ENCODE assay signal across 10 cellular contexts in the genomic region with DNA sequence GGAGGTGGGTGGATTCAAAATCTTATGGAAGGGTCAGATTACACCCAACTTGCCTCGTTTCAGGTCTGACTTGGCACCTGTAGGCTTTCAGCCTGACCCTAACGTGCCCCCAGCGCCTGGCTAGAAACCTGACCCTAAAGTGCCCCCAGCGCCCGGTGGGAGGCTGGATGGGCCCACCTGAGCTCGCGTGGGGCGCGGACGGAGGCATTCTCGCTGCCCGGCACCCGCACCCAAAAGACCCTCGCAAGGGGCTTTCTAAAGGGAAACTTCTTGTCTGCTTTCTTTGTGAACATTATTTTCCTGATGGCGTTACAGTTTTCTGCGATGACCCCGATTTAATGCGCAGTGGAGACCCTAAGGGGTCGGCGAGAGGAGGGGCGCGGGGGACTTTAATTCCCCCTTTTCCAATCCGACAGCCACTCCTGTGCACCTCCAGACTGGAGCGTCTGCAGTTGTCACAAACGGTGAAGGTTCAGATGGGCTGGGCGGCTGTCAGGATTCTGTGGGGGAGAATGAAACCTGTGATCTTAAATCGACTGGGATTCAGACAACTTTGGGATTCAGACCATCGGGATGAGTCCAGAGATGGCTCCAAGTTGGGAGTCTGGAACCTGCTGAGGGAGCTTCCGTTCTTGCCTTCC. TPM values are rescaled to one million over a fixed set of nuclear protein-coding genes. Genes with fewer than 3 reads are reported as not detected.
A peak's percentile ranks its signal among the peaks of the same experiment; 100 is the strongest.
DNase-seq lines count a peak whose midpoint lies in the region; ATAC-seq and TF ChIP-seq lines count a peak whose summit lies in the region.
"Had no signal": no experiment of that assay in that cellular context is flagged by ENCODE, and none has a peak within 500 bp of the region (broad histone marks: within the 10 kb centered on the region; RNA-seq: fewer than 3 reads in every experiment).

No MANE protein-coding gene starts in this region.

- H3K27me3 ChIP-seq in heart right ventricle (peaks cover 7 to 79% (median 65%) of the 10 kb centered on the region in 7 donors), WERI-Rb-1 (ENCODE audit: insufficient read depth, low read depth, severe bottlenecking) (peaks cover 40% of the 10 kb centered on the region), stomach smooth muscle (ENCODE audit: control insufficient read depth in 1 of 2, insufficient read depth in 2 of 2, low read length in 2 of 2) (peaks cover 54 to 64% of the 10 kb centered on the region in 2 donors)

- H3K9ac ChIP-seq in stomach smooth muscle (ENCODE audit: low read length in 2 of 2): no peak overlapping the region

- H3K9me3 ChIP-seq in heart right ventricle (no peaks in the 10 kb centered on the region), WERI-Rb-1 (ENCODE audit: severe bottlenecking) (no peaks in the 10 kb centered on the region), iPS-18c (ENCODE audit: control insufficient read depth, insufficient read depth, low read length) (no peaks in the 10 kb centered on the region), stomach smooth muscle (ENCODE audit: control insufficient read depth in 2 of 2, low read length in 2 of 2) (no peaks in the 10 kb centered on the region)
- H3K9me3 ChIP-seq: mucosa of descending colon had no signal

- TF ChIP-seq CTCF in heart right ventricle (IDR thresholded peaks at IDR 0.05) (no peak), WERI-Rb-1 (IDR thresholded peaks at IDR 0.05; ENCODE audit: low read depth, low read length) (no peak)

- intact Hi-C loops in heart right ventricle (cut with DNase I): loop anchor here in 7 of 10 donors (2.0 to 10.0 kb wide), 4 partner anchors 175 to 180 kb away; no protein-coding TSS in a partner anchor
- intact Hi-C loops in Right ventricle myocardium superior (cut with DNase I): loop anchor here (5.0 kb wide), 1 partner anchor 180 kb away; no protein-coding TSS in a partner anchor

- H3K4me3 ChIP-seq in heart right ventricle (peak overlapping the region in 7 of 10 donors; percentile 29 to 52 (median 47)), WERI-Rb-1 (ENCODE audit: low read depth, low read length) (peak overlapping the region; percentile 40), iPS-18c (ENCODE audit: insufficient read depth, low read depth, low read length) (peak overlapping the region; percentile 73), stomach smooth muscle (ENCODE audit: low read length in 2 of 2) (peak overlapping the region; percentile 46 to 55)
- H3K4me3 ChIP-seq: mucosa of descending colon had no signal

- H3K4me1 ChIP-seq in heart right ventricle (peaks cover 8 to 43% (median 32%) of the 10 kb centered on the region in 9 donors), stomach smooth muscle (ENCODE audit: control insufficient read depth, insufficient read depth, low read length) (peaks cover 26% of the 10 kb centered on the region)

- ATAC-seq in heart right ventricle (no peak), Right ventricle myocardium superior (ENCODE audit: poor library complexity) (no peak), esophagus mucosa (no peak), HG03378 (IDR thresholded peaks at IDR 0.05; ENCODE audit: unreplicated experiment) (no peak)

- no peak overlapping the region for H3K27ac ChIP-seq in heart right ventricle
- H3K27ac ChIP-seq in WERI-Rb-1: no peak overlapping the region
- no peak overlapping the region for H3K27ac ChIP-seq in stomach smooth muscle (ENCODE audit: low read length)

- no peaks in the 10 kb centered on the region for H3K36me3 ChIP-seq in heart right ventricle
- no peaks in the 10 kb centered on the region for H3K36me3 ChIP-seq in WERI-Rb-1
- H3K36me3 ChIP-seq in stomach smooth muscle (ENCODE audit: control insufficient read depth in 2 of 2, insufficient read depth in 2 of 2, low read length in 2 of 2): no peaks in the 10 kb centered on the region

- DNase-seq in heart right ventricle (no peak), Right ventricle myocardium superior (no peak), WERI-Rb-1 (no peak), NOMO-1 (lab: John Stamatoyannopoulos, UW; ENCODE audit: unreplicated experiment in 2 of 2) (no peak)
- DNase-seq: mucosa of descending colon had no signal

- WGBS in heart right ventricle, 2 donors: 6% methylated on average over 29 of the region's 29 CpGs

RNA-seq across cellular contexts. Expression of gene HRK, which starts 0.7 kb away (rescaled TPM):
- 1 to 10 TPM in 2 of 10 donors, under 1 TPM in 6, not detected in 2; 0.25 to 2.9 (median 0.57) TPM for total RNA-seq in heart right ventricle
- polyA plus RNA-seq in heart right ventricle: under 1 TPM; 0.03 to 0.07 TPM
- 0.27 TPM for total RNA-seq in Right ventricle myocardium superior
- 1.5 TPM for total RNA-seq in esophagus mucosa
- total RNA-seq: endothelial cell of umbilical vein had no signal
- polyA plus RNA-seq: endothelial cell of umbilical vein had no signal

RNA-seq across cellular contexts. Expression of gene FBXW8, which starts 28.8 kb away (rescaled TPM):
- total RNA-seq in heart right ventricle (10 to 100 TPM in 1 of 10 donors, 1 to 10 TPM in 9; 5.3 to 11.3 (median 7.6) TPM), Right ventricle myocardium superior (5.5 TPM), esophagus mucosa (8.0 TPM)
- 1 to 10 TPM; 2.4 to 3.7 TPM for polyA plus RNA-seq in heart right ventricle
